In the genomic region with DNA sequence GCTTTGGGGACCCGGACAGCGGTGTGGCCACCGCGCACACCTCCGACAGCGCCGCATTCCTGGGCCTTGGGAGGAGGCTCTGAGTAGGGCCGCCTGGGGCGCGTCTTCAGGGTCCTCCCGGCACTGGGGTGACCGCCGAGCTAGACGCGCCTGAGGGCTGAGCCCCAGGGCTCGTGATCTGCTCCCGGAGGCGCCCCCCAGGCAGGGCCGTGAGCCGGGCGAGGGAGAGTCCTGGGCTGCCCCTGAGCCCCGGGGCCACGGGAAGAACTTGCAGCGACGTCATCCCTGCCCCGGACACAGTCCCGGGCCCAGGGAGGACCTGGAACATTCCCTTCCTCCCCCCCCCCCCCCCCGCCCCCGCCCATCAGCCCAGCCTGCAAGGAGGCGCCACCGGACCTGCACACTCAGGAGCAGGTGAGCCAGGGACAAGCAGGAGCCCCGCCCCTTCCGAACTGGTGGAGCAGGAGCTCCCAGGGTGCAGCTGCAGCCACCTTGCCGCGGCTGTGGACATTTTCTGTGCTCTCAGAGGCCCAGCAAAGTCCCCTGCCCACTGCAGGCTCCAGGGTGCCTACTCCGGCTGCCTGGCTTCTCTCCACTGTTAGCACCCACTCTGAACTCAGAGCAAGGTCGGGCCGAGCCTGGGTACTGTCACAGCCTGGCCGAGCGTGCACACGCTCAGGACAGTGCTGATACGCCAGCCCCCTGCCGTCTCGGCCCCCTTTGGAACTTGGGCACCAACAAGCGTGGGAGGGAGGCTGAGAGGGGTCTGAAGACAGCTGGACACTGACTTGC, we compare ENCODE assay signal across 8 cellular contexts. TPM values are rescaled to one million over a fixed set of nuclear protein-coding genes. Genes with fewer than 3 reads are reported as not detected.
DNase-seq lines count a peak whose midpoint lies in the region; ATAC-seq and TF ChIP-seq lines count a peak whose summit lies in the region.

No MANE protein-coding gene starts in this region.

- H3K4me1 Mint-ChIP-seq in activated T-helper 2 cell treated with anti-CD3 and anti-CD28 coated beads, Interferon-gamma antibody, Interleukin-2, Interleukin-4, amounts not matched to agents 10 μg/mL and 5 μg/mL and 100 μg/mL, durations not matched to agents 14 hours and 24 hours and 36 hours (ENCODE audit: low read depth), result peaks cover 3% of the 10 kb centered on the region
- peaks cover 6 to 8% of the 10 kb centered on the region in 2 donors for H3K4me1 Mint-ChIP-seq in natural killer cell treated with Interleukin-12 subunit alpha and Interleukin-12 subunit beta and Interleukin-15 and Interleukin-18, amount 100 ng/mL, for 72 hours (ENCODE audit: low read depth in 2 of 2)

- H3K27ac Mint-ChIP-seq in activated T-helper 2 cell treated with anti-CD3 and anti-CD28 coated beads, Interferon-gamma antibody, Interleukin-2, Interleukin-4, amounts not matched to agents 10 μg/mL and 5 μg/mL and 100 μg/mL, durations not matched to agents 14 hours and 24 hours and 36 hours, result no peak overlapping the region
- no peak overlapping the region for H3K27ac Mint-ChIP-seq in natural killer cell treated with Interleukin-12 subunit alpha and Interleukin-12 subunit beta and Interleukin-15 and Interleukin-18, amount 100 ng/mL, for 72 hours

- H3K36me3 Mint-ChIP-seq in activated T-helper 2 cell treated with anti-CD3 and anti-CD28 coated beads, Interferon-gamma antibody, Interleukin-2, Interleukin-4, amounts not matched to agents 10 μg/mL and 5 μg/mL and 100 μg/mL, durations not matched to agents 14 hours and 24 hours and 36 hours (ENCODE audit: low read depth), result no peaks in the 10 kb centered on the region
- H3K36me3 Mint-ChIP-seq in natural killer cell treated with Interleukin-12 subunit alpha and Interleukin-12 subunit beta and Interleukin-15 and Interleukin-18, amount 100 ng/mL, for 72 hours, result no peaks in the 10 kb centered on the region

- H3K9me3 Mint-ChIP-seq in activated T-helper 2 cell treated with anti-CD3 and anti-CD28 coated beads, Interferon-gamma antibody, Interleukin-2, Interleukin-4, amounts not matched to agents 10 μg/mL and 5 μg/mL and 100 μg/mL, durations not matched to agents 14 hours and 24 hours and 36 hours, result no peaks in the 10 kb centered on the region
- H3K9me3 Mint-ChIP-seq in natural killer cell treated with Interleukin-12 subunit alpha and Interleukin-12 subunit beta and Interleukin-15 and Interleukin-18, amount 100 ng/mL, for 72 hours, result no peaks in the 10 kb centered on the region

- 13% methylated on average over 42 to 45 of the region's 45 CpGs for WGBS in aorta, 2 donors

- H3K4me3 Mint-ChIP-seq in activated T-helper 2 cell treated with anti-CD3 and anti-CD28 coated beads, Interferon-gamma antibody, Interleukin-2, Interleukin-4, amounts not matched to agents 10 μg/mL and 5 μg/mL and 100 μg/mL, durations not matched to agents 14 hours and 24 hours and 36 hours (ENCODE audit: low read depth), result peak overlapping the region; percentile 17
- H3K4me3 Mint-ChIP-seq in natural killer cell treated with Interleukin-12 subunit alpha and Interleukin-12 subunit beta and Interleukin-15 and Interleukin-18, amount 100 ng/mL, for 72 hours, result no peak overlapping the region

- peak overlapping the region; percentile 99 for H3K27ac ChIP-seq in C4-2B
- H3K27ac ChIP-seq in aorta (ENCODE audit: low read depth in 1 of 2, low read length in 2 of 2), result peak overlapping the region; percentile 75 to 94

- H3K9me3 ChIP-seq in aorta (ENCODE audit: control insufficient read depth, low read length), result no peaks in the 10 kb centered on the region

- H3K27me3 ChIP-seq in aorta (ENCODE audit: control insufficient read depth in 1 of 2, insufficient read depth in 2 of 2, low read length in 1 of 2), result no peaks in the 10 kb centered on the region

- no peaks in the 10 kb centered on the region for H3K4me1 ChIP-seq in aorta (ENCODE audit: control insufficient read depth in 1 of 2, insufficient read depth in 2 of 2, low read length in 2 of 2)

- H3K4me3 ChIP-seq in aorta (ENCODE audit: low read length in 2 of 2), result peak overlapping the region; percentile 45 to 95

- intact Hi-C loops in activated T-helper 2 cell treated with anti-CD3 and anti-CD28 coated beads, Interferon-gamma antibody, Interleukin-2, Interleukin-4, amounts not matched to agents 10 μg/mL and 5 μg/mL and 100 μg/mL, durations not matched to agents 14 hours and 24 hours and 36 hours (cut with micrococcal nuclease), result loop anchor here (5.0 kb wide), 1 partner anchor 252 kb away; no protein-coding TSS in a partner anchor
- intact Hi-C loops in aorta (cut with DNase I), result loop anchor here in 1 of 2 donors (5.0 kb wide), 1 partner anchor 47 kb away; no protein-coding TSS in a partner anchor

- peaks cover 0 to 5% of the 10 kb centered on the region in 2 donors for H3K36me3 ChIP-seq in aorta (ENCODE audit: control insufficient read depth in 1 of 2, insufficient read depth in 2 of 2, low read length in 1 of 2)

- DNase-seq in activated T-helper 2 cell treated with anti-CD3 and anti-CD28 coated beads, Interferon-gamma antibody, Interleukin-2, Interleukin-4, amounts not matched to agents 10 μg/mL and 5 μg/mL and 100 μg/mL, durations not matched to agents 14 hours and 24 hours and 36 hours (ENCODE audit: low spot score), result no peak
- DNase-seq in germinal center (ENCODE audit: low spot score), result peak; percentile 6
- DNase-seq in natural killer cell treated with Interleukin-12 subunit alpha and Interleukin-12 subunit beta and Interleukin-15 and Interleukin-18, amount 100 ng/mL, for 72 hours (ENCODE audit: low spot score), result no peak
- DNase-seq in aorta, result peak; percentile 85 to 88
- DNase-seq in NCI-H1105 (lab: John Stamatoyannopoulos, UW), result no peak
- DNase-seq in cortex of kidney (lab: John Stamatoyannopoulos, UW), result no peak

- H3K27me3 Mint-ChIP-seq in activated T-helper 2 cell treated with anti-CD3 and anti-CD28 coated beads, Interferon-gamma antibody, Interleukin-2, Interleukin-4, amounts not matched to agents 10 μg/mL and 5 μg/mL and 100 μg/mL, durations not matched to agents 14 hours and 24 hours and 36 hours (ENCODE audit: low read depth), result peaks cover 27% of the 10 kb centered on the region
- H3K27me3 Mint-ChIP-seq in natural killer cell treated with Interleukin-12 subunit alpha and Interleukin-12 subunit beta and Interleukin-15 and Interleukin-18, amount 100 ng/mL, for 72 hours, result peaks cover 0 to 2% of the 10 kb centered on the region in 2 donors

- no peak for TF ChIP-seq CTCF in C4-2B (conservative IDR thresholded peaks at IDR 0.05)

- peak; percentile 8 for ATAC-seq in HG03159 (IDR thresholded peaks at IDR 0.05; ENCODE audit: unreplicated experiment)
- peak; percentile 54 to 70 for ATAC-seq in natural killer cell treated with Interleukin-12 subunit alpha and Interleukin-12 subunit beta and Interleukin-15 and Interleukin-18, amount 100 ng/mL, for 72 hours
- peak; percentile 94 for ATAC-seq in aorta (ENCODE audit: low FRiP score)

RNA-seq across cellular contexts. Expression of a gene that starts 50.7 kb away (rescaled TPM):
- not detected in 2 replicates for total RNA-seq in activated T-helper 2 cell treated with anti-CD3 and anti-CD28 coated beads, Interferon-gamma antibody, Interleukin-2, Interleukin-4, amounts not matched to agents 10 μg/mL and 5 μg/mL and 100 μg/mL, durations not matched to agents 14 hours and 24 hours and 36 hours
- under 1 TPM in 1 of 2 donors, not detected in 1; 0.59 TPM for total RNA-seq in natural killer cell treated with Interleukin-12 subunit alpha and Interleukin-12 subunit beta and Interleukin-15 and Interleukin-18, amount 100 ng/mL, for 72 hours
- 1,000 to 10,000 TPM; 2,139 to 2,389 TPM for total RNA-seq in aorta
- polyA plus RNA-seq in aorta, result 1,000 to 10,000 TPM in 1 of 2 donors, 100 to 1,000 TPM in 1; 268 to 1,278 TPM

Comparison
In these comparisons a context has a peak if more than half of its experiments do, and no peak if none do; other contexts are left out.
1. ATAC-seq: peak in every context shown above with its lines; median percentile 94 in aorta; 62 in natural killer cell treated with Interleukin-12 subunit alpha and Interleukin-12 subunit beta and Interleukin-15 and Interleukin-18, amount 100 ng/mL, for 72 hours; 8 in HG03159.
2. DNase-seq: peak in germinal center (single experiment) and aorta (2 of 2); none in activated T-helper 2 cell treated with anti-CD3 and anti-CD28 coated beads, Interferon-gamma antibody, Interleukin-2, Interleukin-4, amounts not matched to agents 10 μg/mL and 5 μg/mL and 100 μg/mL, durations not matched to agents 14 hours and 24 hours and 36 hours (single experiment), natural killer cell treated with Interleukin-12 subunit alpha and Interleukin-12 subunit beta and Interleukin-15 and Interleukin-18, amount 100 ng/mL, for 72 hours (single experiment), NCI-H1105 (single experiment) and cortex of kidney (single experiment).
3. RNA of a gene that starts 50.7 kb away (total RNA-seq): 2,139 to 2,389 TPM in aorta; 0.59 TPM in natural killer cell treated with Interleukin-12 subunit alpha and Interleukin-12 subunit beta and Interleukin-15 and Interleukin-18, amount 100 ng/mL, for 72 hours and not detected in activated T-helper 2 cell treated with anti-CD3 and anti-CD28 coated beads, Interferon-gamma antibody, Interleukin-2, Interleukin-4, amounts not matched to agents 10 μg/mL and 5 μg/mL and 100 μg/mL, durations not matched to agents 14 hours and 24 hours and 36 hours; every median in the first group is over 1,000 times any median in the second.